ENCODE assay signal across 8 cellular contexts in the genomic region with DNA sequence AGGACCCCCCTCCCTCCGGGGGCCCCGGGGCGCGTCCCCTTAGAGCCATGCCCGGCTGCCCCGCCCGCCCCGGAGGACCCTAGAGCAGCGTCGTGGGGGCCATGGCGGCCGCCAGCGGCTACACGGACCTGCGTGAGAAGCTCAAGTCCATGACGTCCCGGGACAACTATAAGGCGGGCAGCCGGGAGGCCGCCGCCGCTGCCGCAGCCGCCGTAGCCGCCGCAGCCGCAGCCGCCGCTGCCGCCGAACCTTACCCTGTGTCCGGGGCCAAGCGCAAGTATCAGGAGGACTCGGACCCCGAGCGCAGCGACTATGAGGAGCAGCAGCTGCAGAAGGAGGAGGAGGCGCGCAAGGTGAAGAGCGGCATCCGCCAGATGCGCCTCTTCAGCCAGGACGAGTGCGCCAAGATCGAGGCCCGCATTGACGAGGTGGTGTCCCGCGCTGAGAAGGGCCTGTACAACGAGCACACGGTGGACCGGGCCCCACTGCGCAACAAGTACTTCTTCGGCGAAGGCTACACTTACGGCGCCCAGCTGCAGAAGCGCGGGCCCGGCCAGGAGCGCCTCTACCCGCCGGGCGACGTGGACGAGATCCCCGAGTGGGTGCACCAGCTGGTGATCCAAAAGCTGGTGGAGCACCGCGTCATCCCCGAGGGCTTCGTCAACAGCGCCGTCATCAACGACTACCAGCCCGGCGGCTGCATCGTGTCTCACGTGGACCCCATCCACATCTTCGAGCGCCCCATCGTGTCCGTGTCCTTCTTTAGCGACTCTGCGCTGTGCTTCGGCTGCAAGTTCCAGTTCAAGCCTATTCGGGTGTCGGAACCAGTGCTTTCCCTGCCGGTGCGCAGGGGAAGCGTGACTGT. TPM values are rescaled to one million over a fixed set of nuclear protein-coding genes. Genes with fewer than 3 reads are reported as not detected.
DNase-seq lines count a peak whose midpoint lies in the region; ATAC-seq, FAIRE-seq and TF ChIP-seq lines count a peak whose summit lies in the region.

No MANE protein-coding gene starts in this region.

- peaks cover 0 to 45% (median 10%) of the 10 kb centered on the region in 3 donors for H3K36me3 Mint-ChIP-seq in CD8-positive, alpha-beta memory T cell
- peaks cover 31% of the 10 kb centered on the region for H3K36me3 Mint-ChIP-seq in activated naive CD4-positive, alpha-beta T cell treated with anti-CD3 and anti-CD28 coated beads for 36 hours (ENCODE audit: low read depth)

- in situ Hi-C loops in Panc1 (cut with HindIII; ENCODE audit: low pct_unique_long_range_greater_than_20kb, low sequenced_read_pairs) = no loop called here

- BruUV-seq in Panc1 (replicated peaks; lab: Mats Ljungman, UMichigan) = no TSS peak

- no peaks in the 10 kb centered on the region for H3K9me3 Mint-ChIP-seq in CD8-positive, alpha-beta memory T cell
- H3K9me3 Mint-ChIP-seq in activated naive CD4-positive, alpha-beta T cell treated with anti-CD3 and anti-CD28 coated beads for 36 hours = no peaks in the 10 kb centered on the region

- peak overlapping the region; percentile 94 to 98 (median 96) for H3K4me3 Mint-ChIP-seq in CD8-positive, alpha-beta memory T cell
- H3K4me3 Mint-ChIP-seq in activated naive CD4-positive, alpha-beta T cell treated with anti-CD3 and anti-CD28 coated beads for 36 hours = peak overlapping the region; percentile 96

- WGBS in pancreas, 2 donors = 0% methylated on average over 80 to 91 of the region's 91 CpGs

- peaks cover 0 to 1% of the 10 kb centered on the region in 2 donors for H3K27me3 Mint-ChIP-seq in CD8-positive, alpha-beta memory T cell
- H3K27me3 Mint-ChIP-seq in activated naive CD4-positive, alpha-beta T cell treated with anti-CD3 and anti-CD28 coated beads for 36 hours (ENCODE audit: low read depth) = no peaks in the 10 kb centered on the region

- H3K27ac ChIP-seq in CD8-positive, alpha-beta memory T cell (ENCODE audit: low read depth, low read length) = peak overlapping the region; percentile 97
- peak overlapping the region; percentile 94 for H3K27ac ChIP-seq in HEK293 (ENCODE audit: extremely low read depth, low read depth, low read length)
- peak overlapping the region; percentile 58 for H3K27ac ChIP-seq in Panc1 (ENCODE audit: low read length)
- H3K27ac ChIP-seq in pancreas = peak overlapping the region; percentile 94 to 98 (median 97)
- peak overlapping the region; percentile 98 to 100 for H3K27ac ChIP-seq in tibial artery

- peaks cover 54% of the 10 kb centered on the region for H3K4me1 ChIP-seq in CD8-positive, alpha-beta memory T cell (ENCODE audit: insufficient read depth, low read length)
- H3K4me1 ChIP-seq in HEK293 (ENCODE audit: control insufficient read depth, insufficient read depth, low read length) = peaks cover 33% of the 10 kb centered on the region
- peaks cover 32% of the 10 kb centered on the region for H3K4me1 ChIP-seq in Panc1 (ENCODE audit: control insufficient read depth, insufficient read depth, low read length)
- peaks cover 14 to 43% (median 25%) of the 10 kb centered on the region in 3 donors for H3K4me1 ChIP-seq in pancreas
- peaks cover 0 to 51% (median 45%) of the 10 kb centered on the region in 4 donors for H3K4me1 ChIP-seq in tibial artery

- POLR2A ChIA-PET in CD8-positive, alpha-beta memory T cell (lab: Charles Lee) = interaction anchor here (0.6 to 2.4 kb wide), 10 partner anchors 8 to 1193 kb away, joined by 3 to 10 read pairs (median 5); a partner anchor contains a TSS
- POLR2A ChIA-PET in HEK293 (lab: Yijun Ruan, JAX) (interaction anchor here (0.6 to 3.3 kb wide), 12 partner anchors 8 to 77 kb away, joined by 3 to 24 read pairs (median 5); no protein-coding TSS in a partner anchor), Panc1 (lab: Charles Lee) (no interaction called here)

- H3K36me3 ChIP-seq in CD8-positive, alpha-beta memory T cell (ENCODE audit: insufficient read depth, low read length) = peaks cover 7% of the 10 kb centered on the region
- H3K36me3 ChIP-seq in HEK293 (ENCODE audit: control insufficient read depth in 2 of 2, insufficient read depth in 1 of 2, low read length in 2 of 2) (peaks cover 19 to 44% of the 10 kb centered on the region in 2 experiments; a peak in 2 of 3 replicates), Panc1 (ENCODE audit: control insufficient read depth, insufficient read depth, low read length) (peaks cover 2% of the 10 kb centered on the region; the same call in 1 of the 2 replicates), pancreas (no peaks in the 10 kb centered on the region), tibial artery (peaks cover 0 to 11% (median 0%) of the 10 kb centered on the region in 3 donors)

- H3K9me3 ChIP-seq in CD8-positive, alpha-beta memory T cell (ENCODE audit: low read length) = no peaks in the 10 kb centered on the region
- no peaks in the 10 kb centered on the region for H3K9me3 ChIP-seq in HEK293 (ENCODE audit: control insufficient read depth, insufficient read depth, low read depth, low read length)
- H3K9me3 ChIP-seq in Panc1 (ENCODE audit: control insufficient read depth, insufficient read depth, low read depth, low read length) = no peaks in the 10 kb centered on the region
- no peaks in the 10 kb centered on the region for H3K9me3 ChIP-seq in pancreas
- H3K9me3 ChIP-seq in tibial artery = no peaks in the 10 kb centered on the region

- H3K4me1 Mint-ChIP-seq in CD8-positive, alpha-beta memory T cell = peaks cover 45 to 53% (median 52%) of the 10 kb centered on the region in 3 donors
- peaks cover 56% of the 10 kb centered on the region for H3K4me1 Mint-ChIP-seq in activated naive CD4-positive, alpha-beta T cell treated with anti-CD3 and anti-CD28 coated beads for 36 hours (ENCODE audit: low read depth)

- H3K4me3 ChIP-seq in CD8-positive, alpha-beta memory T cell (ENCODE audit: low read length) = peak overlapping the region; percentile 95
- peak overlapping the region; percentile 59 for H3K4me3 ChIP-seq in HEK293 (ENCODE audit: low read depth, low read length)
- peak overlapping the region; percentile 56 to 84 for H3K4me3 ChIP-seq in Panc1 (ENCODE audit: low read depth in 2 of 2, low read length in 2 of 2)
- H3K4me3 ChIP-seq in pancreas = peak overlapping the region; percentile 63 to 93 (median 88)
- peak overlapping the region; percentile 88 to 99 for H3K4me3 ChIP-seq in tibial artery

- ATAC-seq in Panc1 (no peak), pancreas (peak in 2 of 4 donors; percentile 3 to 7), GM19324 (IDR thresholded peaks at IDR 0.05; ENCODE audit: low FRiP score, unreplicated experiment) (no peak)

- H3K27ac Mint-ChIP-seq in CD8-positive, alpha-beta memory T cell = peak overlapping the region; percentile 95 to 100 (median 97)
- H3K27ac Mint-ChIP-seq in activated naive CD4-positive, alpha-beta T cell treated with anti-CD3 and anti-CD28 coated beads for 36 hours = peak overlapping the region; percentile 85

- intact Hi-C loops in Panc1 (cut with micrococcal nuclease; ENCODE audit: unreplicated experiment) = no loop called here
- intact Hi-C loops in activated naive CD4-positive, alpha-beta T cell treated with anti-CD3 and anti-CD28 coated beads for 36 hours (cut with micrococcal nuclease) = loop anchor here (1.0 to 10.0 kb wide), 4 partner anchors 43 to 710 kb away; a partner anchor contains a TSS
- intact Hi-C loops in pancreas (cut with DNase I) = no loop called here
- intact Hi-C loops in tibial artery (cut with DNase I; ENCODE audit: low total_unique reads) = no loop called here

- CTCF ChIA-PET in CD8-positive, alpha-beta memory T cell (lab: Charles Lee) = interaction anchor here (0.9 to 1.9 kb wide), 6 partner anchors 9 to 441 kb away, joined by 3 to 7 read pairs (median 3); no protein-coding TSS in a partner anchor
- CTCF ChIA-PET in HEK293 (lab: Yijun Ruan, JAX) (interaction anchor here (0.7 to 3.4 kb wide), 5 partner anchors 15 to 71 kb away, joined by 3 to 20 read pairs (median 3); no protein-coding TSS in a partner anchor), Panc1 (lab: Charles Lee) (no interaction called here)
- CTCF ChIA-PET in activated naive CD4-positive, alpha-beta T cell treated with anti-CD3 and anti-CD28 coated beads for 36 hours (lab: Charles Lee) = interaction anchor here (0.6 to 1.5 kb wide), 6 partner anchors 21 to 60 kb away, joined by 3 to 5 read pairs (median 4); no protein-coding TSS in a partner anchor

- TF ChIP-seq CTCF in HEK293 (tag by site-specific recombination; IDR thresholded peaks at IDR 0.05) (peak; percentile 77), Panc1 (IDR thresholded peaks at IDR 0.05) (no peak), pancreas (IDR thresholded peaks at IDR 0.05) (no peak), tibial artery (IDR thresholded peaks at IDR 0.05) (no peak)

- no peaks in the 10 kb centered on the region for H3K27me3 ChIP-seq in CD8-positive, alpha-beta memory T cell (ENCODE audit: insufficient read depth, low read length, poor library complexity, severe bottlenecking)
- H3K27me3 ChIP-seq in Panc1 (ENCODE audit: control insufficient read depth, insufficient read depth, low read length) = no peaks in the 10 kb centered on the region
- no peaks in the 10 kb centered on the region for H3K27me3 ChIP-seq in pancreas
- no peaks in the 10 kb centered on the region for H3K27me3 ChIP-seq in tibial artery

- peak; percentile 71 to 87 (median 72) for DNase-seq in CD8-positive, alpha-beta memory T cell
- DNase-seq in Panc1 (ENCODE audit: low read depth, low spot score) (no peak), globus pallidus (ENCODE audit: low spot score) (peak; percentile 53), pancreas (peak; percentile 48 to 86 (median 62)), tibial artery (peak; percentile 50 to 82)
- peak; percentile 85 for DNase-seq in activated naive CD4-positive, alpha-beta T cell treated with anti-CD3 and anti-CD28 coated beads for 36 hours

- no peak for FAIRE-seq in pancreas (lab: Jason Lieb, UNC)

TF ChIP-seq in HEK293, 187 proteins besides CTCF, POLR2A, EP300 and RAD21 (continues in another document):
- TF ChIP-seq KLF8 (tag by site-specific recombination; IDR thresholded peaks at IDR 0.05) (0 out of 2 replicates have a peak, but pooled peaks have one; percentile 19), ZEB2 (tag by site-specific recombination; IDR thresholded peaks at IDR 0.05) (peak; percentile 23), ZNF16 (tag by site-specific recombination; IDR thresholded peaks at IDR 0.05; ENCODE audit: low read depth) (no peak), ZBTB21 (tag by site-specific recombination; IDR thresholded peaks at IDR 0.05) (peak; percentile 87), SCRT2 (tag by site-specific recombination; IDR thresholded peaks at IDR 0.05) (peak; percentile 99)

RNA-seq across cellular contexts. Expression of a gene that starts 0.7 kb away (rescaled TPM):
- total RNA-seq in CD8-positive, alpha-beta memory T cell = 100 to 1,000 TPM; 117 to 123 TPM
- 152 TPM for polyA plus RNA-seq in CD8-positive, alpha-beta memory T cell
- 94.5 TPM for total RNA-seq in Panc1 (2021; ENCODE audit: unreplicated experiment)
- 58.6 TPM for polyA plus RNA-seq in Panc1 (2012; ENCODE audit: insufficient read length)
- total RNA-seq in activated naive CD4-positive, alpha-beta T cell treated with anti-CD3 and anti-CD28 coated beads for 36 hours = 10 to 100 TPM; 83.4 to 86.7 TPM
- total RNA-seq in pancreas = 10 to 100 TPM; 32.6 to 49.6 (median 43.6) TPM
- 10 to 100 TPM; 14.2 to 30.5 TPM for polyA plus RNA-seq in pancreas

RNA-seq across cellular contexts. Expression of a gene that starts 41.1 kb away (rescaled TPM):
- total RNA-seq in CD8-positive, alpha-beta memory T cell = 10 to 100 TPM; 24.3 to 26.3 TPM
- polyA plus RNA-seq in CD8-positive, alpha-beta memory T cell = 1.5 TPM
- 18.4 TPM for total RNA-seq in Panc1 (2021; ENCODE audit: unreplicated experiment)
- 21.4 TPM for polyA plus RNA-seq in Panc1 (2012; ENCODE audit: insufficient read length)
- total RNA-seq in activated naive CD4-positive, alpha-beta T cell treated with anti-CD3 and anti-CD28 coated beads for 36 hours = 10 to 100 TPM; 14.8 to 15.0 TPM
- 1 to 10 TPM; 3.4 to 8.4 (median 4.5) TPM for total RNA-seq in pancreas
- polyA plus RNA-seq in pancreas = 1 to 10 TPM; 6.3 to 7.3 TPM
